1 cellular context compared by ENCODE assay signal in the genomic region with DNA sequence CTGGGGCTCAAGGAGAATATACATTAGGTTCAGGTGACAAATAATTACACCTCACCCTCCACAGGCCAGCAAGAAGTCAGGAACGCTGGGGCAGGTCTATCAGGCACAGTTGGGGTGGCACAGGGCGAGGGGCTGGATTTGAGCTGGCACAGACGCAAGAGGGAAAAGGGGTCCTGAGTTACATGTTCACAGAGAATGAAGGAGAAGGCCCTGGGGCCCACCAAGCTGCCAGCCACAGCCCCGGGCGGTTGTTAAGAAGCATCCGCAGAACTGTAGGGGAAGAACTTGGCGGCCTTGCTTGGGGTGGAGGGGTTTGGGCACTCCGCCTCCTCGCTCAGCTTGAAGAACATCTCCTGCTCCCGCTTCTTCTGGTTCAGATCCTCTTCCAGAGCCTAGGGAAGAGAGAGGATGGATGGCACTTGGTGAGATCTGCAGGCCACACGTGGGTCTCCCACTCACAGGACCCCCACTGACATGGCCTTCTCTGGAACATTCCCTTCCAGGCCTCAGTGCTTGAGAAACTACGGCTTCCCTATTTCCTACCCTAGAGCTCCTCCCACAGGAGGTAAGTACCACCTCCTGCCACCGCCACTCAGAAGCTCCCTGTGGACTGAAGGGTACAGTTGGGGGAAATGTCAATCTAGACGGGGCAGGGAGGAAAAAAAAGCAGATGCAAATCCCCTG.
TF ChIP-seq lines count a peak whose summit lies in the region.

No MANE protein-coding gene starts in this region.

TF ChIP-seq in H1, 55 proteins besides CTCF, POLR2A, EP300 and RAD21 (continued from another document):
- TF ChIP-seq E2F6 (IDR thresholded peaks at IDR 0.05): no peak
- TF ChIP-seq, protein P1, sequence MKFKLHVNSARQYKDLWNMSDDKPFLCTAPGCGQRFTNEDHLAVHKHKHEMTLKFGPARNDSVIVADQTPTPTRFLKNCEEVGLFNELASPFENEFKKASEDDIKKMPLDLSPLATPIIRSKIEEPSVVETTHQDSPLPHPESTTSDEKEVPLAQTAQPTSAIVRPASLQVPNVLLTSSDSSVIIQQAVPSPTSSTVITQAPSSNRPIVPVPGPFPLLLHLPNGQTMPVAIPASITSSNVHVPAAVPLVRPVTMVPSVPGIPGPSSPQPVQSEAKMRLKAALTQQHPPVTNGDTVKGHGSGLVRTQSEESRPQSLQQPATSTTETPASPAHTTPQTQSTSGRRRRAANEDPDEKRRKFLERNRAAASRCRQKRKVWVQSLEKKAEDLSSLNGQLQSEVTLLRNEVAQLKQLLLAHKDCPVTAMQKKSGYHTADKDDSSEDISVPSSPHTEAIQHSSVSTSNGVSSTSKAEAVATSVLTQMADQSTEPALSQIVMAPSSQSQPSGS (IDR thresholded peaks at IDR 0.05; ENCODE audit: low read length): no peak
